22 cellular contexts compared by ENCODE assay signal in genomic region chr5:170565077-170565476, GRCh38.
A peak's percentile ranks its signal among the peaks of the same experiment; 100 is the strongest.
DNase-seq lines count a peak whose midpoint lies in the region; ATAC-seq and TF ChIP-seq lines count a peak whose summit lies in the region.
"Had no signal": no experiment of that assay in that cellular context is flagged by ENCODE, and none has a peak within 500 bp of the region (broad histone marks: within the 10 kb centered on the region; RNA-seq: fewer than 3 reads in every experiment).

No MANE protein-coding gene starts in this region.

- in situ Hi-C loops in HAP-1 (cut with MboI; ENCODE audit: low sequenced_read_pairs) = no loop called here

- H3K27ac ChIP-seq in VCaP = peak overlapping the region; percentile 80
- H3K27ac ChIP-seq: gastrocnemius medialis, sigmoid colon, tibial nerve had no signal

- no peak for TF ChIP-seq CTCF in VCaP (conservative IDR thresholded peaks at IDR 0.05)

- H3K36me3 ChIP-seq in HAP-1 (replicated peaks) = no peaks in the 10 kb centered on the region
- H3K36me3 ChIP-seq: gastrocnemius medialis, sigmoid colon, tibial nerve had no signal

- DNase-seq in NCI-H2227 (lab: John Stamatoyannopoulos, UW; ENCODE audit: unreplicated experiment) = peak; percentile 74
- peak; percentile 41 to 92 for DNase-seq in hippocampal formation (lab: John Stamatoyannopoulos, UW)
- peak; percentile 85 for DNase-seq in putamen (ENCODE audit: low spot score)
- DNase-seq in HAP-1 (ENCODE audit: low spot score in 2 of 2) = no peak
- DNase-seq in effector CD8-positive, alpha-beta T cell (lab: John Stamatoyannopoulos, UW) = no peak
- DNase-seq: activated CD4-positive, alpha-beta T cell treated with anti-CD3 and anti-CD28 coated beads for 36 hours; activated CD8-positive, alpha-beta memory T cell treated with anti-CD3 and anti-CD28 coated beads, Interleukin-2, amount 10 ng/mL, durations not matched to agents 7 days and 5 days; activated naive CD8-positive, alpha-beta T cell treated with anti-CD3 and anti-CD28 coated beads, Interleukin-2, amount 50 U/mL, for 24 hours; AML-193; Caco-2; erythroblast; gastrocnemius medialis; mucosa of descending colon; NCI-H1436 treated with DMSO at 0.1 percent for 48 hours; NCI-H2171; sigmoid colon had no signal

- no peaks in the 10 kb centered on the region for H3K9me3 ChIP-seq in HAP-1
- H3K9me3 ChIP-seq: Caco-2, gastrocnemius medialis, mucosa of descending colon, sigmoid colon, tibial nerve had no signal

- ATAC-seq in GM19023 (IDR thresholded peaks at IDR 0.05; ENCODE audit: unreplicated experiment) = no peak
- ATAC-seq: activated CD4-positive, alpha-beta T cell treated with anti-CD3 and anti-CD28 coated beads for 36 hours; activated CD8-positive, alpha-beta memory T cell treated with anti-CD3 and anti-CD28 coated beads, Interleukin-2, amount 10 ng/mL, durations not matched to agents 7 days and 5 days; activated naive CD8-positive, alpha-beta T cell treated with anti-CD3 and anti-CD28 coated beads, Interleukin-2, amount 50 U/mL, for 24 hours; gastrocnemius medialis; GM23338; left lobe of liver; mucosa of descending colon; stimulated activated memory B cell treated with anti-CD40 and anti-IgM and Interleukin-4, amounts not matched to agents 10 μg/mL and 1 μg/mL and 100 μg/mL, for 72 hours had no signal

- H3K4me1 ChIP-seq in HAP-1 = no peaks in the 10 kb centered on the region
- H3K4me1 ChIP-seq: Caco-2, gastrocnemius medialis, sigmoid colon, tibial nerve had no signal

- H3K27me3 ChIP-seq in HAP-1 (ENCODE audit: low read depth) = no peaks in the 10 kb centered on the region; the same call in none of the 2 replicates
- H3K27me3 ChIP-seq: tibial nerve had no signal

- no peak overlapping the region for H3K4me3 ChIP-seq in HAP-1
- H3K4me3 ChIP-seq: gastrocnemius medialis, GM23338, mucosa of descending colon, sigmoid colon, tibial nerve had no signal

Comparison
In these comparisons a context has a peak if more than half of its experiments do, and no peak if none do; other contexts are left out.
1. DNase-seq: peak in NCI-H2227 (single experiment), hippocampal formation (2 of 2) and putamen (single experiment); none in HAP-1 (0 of 2) and effector CD8-positive, alpha-beta T cell (single experiment).